ENCODE assay signal across 8 cellular contexts in genomic region chr5:55712023-55712859, GRCh38. TPM values are rescaled to one million over a fixed set of nuclear protein-coding genes. Genes with fewer than 3 reads are reported as not detected.
DNase-seq lines count a peak whose midpoint lies in the region; ATAC-seq and FAIRE-seq lines count a peak whose summit lies in the region.

Gene SLC38A9 (minus strand): TSS chr5:55712324. CDS start chr5:55697958, 14,366 bp downstream.

- H3K27ac Mint-ChIP-seq in activated T-cell treated with anti-CD3 and anti-CD28 coated beads, Interleukin-2, amount 50 U/mL, for 72 hours = peak within 1 kb of the TSS; percentile 93
- peak within 1 kb of the TSS; percentile 85 to 98 (median 96) for H3K27ac Mint-ChIP-seq in naive B cell
- H3K27ac Mint-ChIP-seq in stimulated activated memory B cell treated with anti-CD40 and anti-IgM and Interleukin-4, amounts not matched to agents 10 μg/mL and 1 μg/mL and 100 μg/mL, for 72 hours = peak within 1 kb of the TSS; percentile 93

- peak; percentile 22 for FAIRE-seq in RCC 7860 (lab: Jason Lieb, UNC)

- H3K4me3 Mint-ChIP-seq in activated T-cell treated with anti-CD3 and anti-CD28 coated beads, Interleukin-2, amount 50 U/mL, for 72 hours = peak within 1 kb of the TSS; percentile 96 to 99
- H3K4me3 Mint-ChIP-seq in naive B cell = peak within 1 kb of the TSS; percentile 97 to 100 (median 100)
- peak within 1 kb of the TSS; percentile 98 for H3K4me3 Mint-ChIP-seq in stimulated activated memory B cell treated with anti-CD40 and anti-IgM and Interleukin-4, amounts not matched to agents 10 μg/mL and 1 μg/mL and 100 μg/mL, for 72 hours

- H3K36me3 Mint-ChIP-seq in activated T-cell treated with anti-CD3 and anti-CD28 coated beads, Interleukin-2, amount 50 U/mL, for 72 hours (ENCODE audit: insufficient read depth in 2 of 2) = peaks cover 1 to 3% of the 10 kb centered on the region in 2 donors
- H3K36me3 Mint-ChIP-seq in naive B cell = peaks cover 0 to 8% of the 10 kb centered on the region in 2 donors
- H3K36me3 Mint-ChIP-seq in stimulated activated memory B cell treated with anti-CD40 and anti-IgM and Interleukin-4, amounts not matched to agents 10 μg/mL and 1 μg/mL and 100 μg/mL, for 72 hours = peaks cover 5% of the 10 kb centered on the region

- H3K4me1 Mint-ChIP-seq in activated T-cell treated with anti-CD3 and anti-CD28 coated beads, Interleukin-2, amount 50 U/mL, for 72 hours (ENCODE audit: low read depth) = peaks cover 34% of the 10 kb centered on the region
- peaks cover 9 to 34% (median 27%) of the 10 kb centered on the region in 3 donors for H3K4me1 Mint-ChIP-seq in naive B cell
- peaks cover 31% of the 10 kb centered on the region for H3K4me1 Mint-ChIP-seq in stimulated activated memory B cell treated with anti-CD40 and anti-IgM and Interleukin-4, amounts not matched to agents 10 μg/mL and 1 μg/mL and 100 μg/mL, for 72 hours

- H3K27me3 Mint-ChIP-seq in activated T-cell treated with anti-CD3 and anti-CD28 coated beads, Interleukin-2, amount 50 U/mL, for 72 hours (ENCODE audit: low read depth) = no peaks in the 10 kb centered on the region
- peaks cover 0 to 5% (median 0%) of the 10 kb centered on the region in 3 donors for H3K27me3 Mint-ChIP-seq in naive B cell
- H3K27me3 Mint-ChIP-seq in stimulated activated memory B cell treated with anti-CD40 and anti-IgM and Interleukin-4, amounts not matched to agents 10 μg/mL and 1 μg/mL and 100 μg/mL, for 72 hours = no peaks in the 10 kb centered on the region

- peak; percentile 100 for ATAC-seq in GM21786 (IDR thresholded peaks at IDR 0.05; ENCODE audit: unreplicated experiment)
- ATAC-seq in activated T-cell treated with anti-CD3 and anti-CD28 coated beads, Interleukin-2, amount 50 U/mL, for 72 hours (replicated peaks in 1 of 2) = peak; percentile 99 to 100
- peak; percentile 100 for ATAC-seq in naive B cell (ENCODE audit: low read depth in 2 of 2)
- peak; percentile 100 for ATAC-seq in stimulated activated memory B cell treated with anti-CD40 and anti-IgM and Interleukin-4, amounts not matched to agents 10 μg/mL and 1 μg/mL and 100 μg/mL, for 72 hours

- peak within 1 kb of the TSS; percentile 63 for H3K27ac ChIP-seq in KOPT-K1 (ENCODE audit: low read depth, low read length, poor library complexity, severe bottlenecking)

- 0 out of 2 replicates have a peak, but pooled peaks cover 5% of the 10 kb centered on the region for H3K36me3 ChIP-seq in KOPT-K1 (ENCODE audit: insufficient read depth, low read length)

- DNase-seq in DMS79 (lab: John Stamatoyannopoulos, UW) (peak; percentile 70), RCC 7860 (ENCODE audit: low spot score) (peak; percentile 64), fibroblast of gingiva (ENCODE audit: low read depth) (peak; percentile 92), naive B cell (peak; percentile 91)
- peak; percentile 94 for DNase-seq in activated T-cell treated with anti-CD3 and anti-CD28 coated beads, Interleukin-2, amount 50 U/mL, for 72 hours

- H3K9me3 Mint-ChIP-seq in activated T-cell treated with anti-CD3 and anti-CD28 coated beads, Interleukin-2, amount 50 U/mL, for 72 hours = peaks cover 0 to 6% of the 10 kb centered on the region in 2 donors
- H3K9me3 Mint-ChIP-seq in naive B cell = peaks cover 0 to 6% (median 1%) of the 10 kb centered on the region in 7 donors
- no peaks in the 10 kb centered on the region for H3K9me3 Mint-ChIP-seq in stimulated activated memory B cell treated with anti-CD40 and anti-IgM and Interleukin-4, amounts not matched to agents 10 μg/mL and 1 μg/mL and 100 μg/mL, for 72 hours

- no peaks in the 10 kb centered on the region for H3K9me3 ChIP-seq in KOPT-K1 (ENCODE audit: insufficient read depth, low read length, poor library complexity, severe bottlenecking)

RNA-seq across cellular contexts. Expression of gene SLC38A9, which starts in this region (rescaled TPM):
- total RNA-seq in activated T-cell treated with anti-CD3 and anti-CD28 coated beads, Interleukin-2, amount 50 U/mL, for 72 hours = 10 to 100 TPM; 15.8 to 25.9 TPM
- polyA plus RNA-seq in naive B cell (ENCODE audit: low read depth in 6 of 6) = 10 to 100 TPM; 13.2 to 17.7 (median 15.2) TPM

Comparison
In these comparisons a context has a peak if more than half of its experiments do, and no peak if none do; other contexts are left out.
1. Peak in every context shown above with its lines: DNase-seq, ATAC-seq and H3K27ac ChIP-seq.